In the genomic region with DNA sequence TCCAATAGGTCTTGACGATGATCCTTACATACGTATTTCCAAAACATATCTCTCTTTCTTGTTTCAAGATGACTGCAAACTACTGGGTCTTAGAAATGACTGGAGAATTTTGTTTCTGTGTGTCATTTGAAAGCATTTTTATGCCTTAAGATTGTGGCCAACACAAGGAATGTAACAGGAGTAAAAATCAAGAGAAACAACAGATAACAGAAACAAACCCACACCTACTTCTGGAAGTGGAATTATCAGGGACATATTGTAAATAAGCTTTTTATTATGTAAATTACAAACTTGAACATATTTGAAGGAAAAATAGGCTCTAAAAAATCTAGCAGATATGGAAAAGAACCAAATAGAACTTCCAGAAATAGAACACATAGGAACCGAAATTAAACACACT, we compare ENCODE assay signal across 10 cellular contexts.
"Had no signal": no experiment of that assay in that cellular context is flagged by ENCODE, and none has a peak within 500 bp of the region (broad histone marks: within the 10 kb centered on the region; RNA-seq: fewer than 3 reads in every experiment).

No MANE protein-coding gene starts in this region.

- H3K9ac ChIP-seq: GM23248 had no signal

- H3K27ac ChIP-seq: GM23248, HL-60 had no signal

- H3K4me3 Mint-ChIP-seq: HFFc6, IgD-negative memory B cell had no signal

- H3K27me3 Mint-ChIP-seq: IgD-negative memory B cell had no signal

- H2AFZ ChIP-seq: GM23248 had no signal

- H3K4me3 ChIP-seq: GM23248 had no signal

- DNase-seq: GM23248, GOT3, H9, HCEC 1CT, HFFc6, KBM-7 had no signal

- FAIRE-seq: H54, HepG2 had no signal

- H3K27ac Mint-ChIP-seq: HFFc6 had no signal
